ENCODE assay signal across 10 cellular contexts in genomic region chr2:216500572-216500971, GRCh38. TPM values are rescaled to one million over a fixed set of nuclear protein-coding genes. Genes with fewer than 3 reads are reported as not detected.
DNase-seq lines count a peak whose midpoint lies in the region; ATAC-seq, FAIRE-seq and TF ChIP-seq lines count a peak whose summit lies in the region.
"Had no signal": no experiment of that assay in that cellular context is flagged by ENCODE, and none has a peak within 500 bp of the region (broad histone marks: within the 10 kb centered on the region; RNA-seq: fewer than 3 reads in every experiment).

No MANE protein-coding gene starts in this region.

- H3K27me3 Mint-ChIP-seq in neural progenitor cell (ENCODE audit: insufficient read depth, low read depth): peaks cover 6% of the 10 kb centered on the region

- H3K18ac ChIP-seq in H1 (ENCODE audit: extremely low read depth, low read length): no peak overlapping the region

- no peak overlapping the region for H3K23ac ChIP-seq in H1 (ENCODE audit: insufficient read length)

- POLR2A ChIA-PET in PC-3 (lab: Charles Lee; ENCODE audit: unreplicated experiment): no interaction called here
- POLR2A ChIA-PET in H1 (lab: Charles Lee; ENCODE audit: partially characterized antibody): interaction anchor here (1.0 to 7.2 kb wide), 10 partner anchors 9 to 417 kb away, joined by 3 to 65 read pairs (median 4); partner anchors contain the start of gene MARCHF4

- H4K91ac ChIP-seq in H1 (replicated peaks; ENCODE audit: insufficient read length, low read length): no peak overlapping the region

- no peak for TF ChIP-seq CTCF in GM06990 (IDR thresholded peaks at IDR 0.05; ENCODE audit: insufficient read depth, low read length, poor library complexity, severe bottlenecking)
- no peak for TF ChIP-seq CTCF in PC-3 (conservative IDR thresholded peaks at IDR 0.05; ENCODE audit: low read depth, low read length)
- no peak for TF ChIP-seq CTCF in H1 (IDR thresholded peaks at IDR 0.05; ENCODE audit: control extremely low read depth in 1 of 3, insufficient read depth in 1 of 3, low read depth in 1 of 3, low read length in 3 of 3)
- no peak for TF ChIP-seq CTCF in neural progenitor cell (IDR thresholded peaks at IDR 0.05)

- FAIRE-seq in H1 (lab: Jason Lieb, UNC): no peak

- H3K4me2 ChIP-seq in PC-3 (ENCODE audit: low read length) (peak overlapping the region; percentile 97), H1 (ENCODE audit: insufficient read depth in 1 of 2, low read depth in 2 of 2, low read length in 2 of 2) (peak overlapping the region; percentile 75 to 100), neural progenitor cell (peak overlapping the region; percentile 93)

- H3K23me2 ChIP-seq in H1 (ENCODE audit: low read depth, low read length): peaks cover 10% of the 10 kb centered on the region

- DNase-seq in GM06990 (ENCODE audit: extremely low read depth, insufficient read length): no peak
- DNase-seq in PC-3: no peak
- DNase-seq in H1 (ENCODE audit: low read depth in 1 of 2, low spot score in 2 of 2): no peak
- DNase-seq in neural progenitor cell (ENCODE audit: low spot score): no peak
- no peak for DNase-seq in NCI-H2081 (lab: John Stamatoyannopoulos, UW)
- DNase-seq in stimulated activated CD4-positive, alpha-beta T cell treated with anti-CD3 and anti-CD28 coated beads, Interleukin-15, amount 100 ng/mL, for 24 hours: no peak
- DNase-seq: NCI-H146, WERI-Rb-1 had no signal

- H3K27me3 ChIP-seq in GM06990 (replicated peaks; ENCODE audit: control insufficient read depth, insufficient read depth, low read length) (no peaks in the 10 kb centered on the region), PC-3 (ENCODE audit: low read length) (no peaks in the 10 kb centered on the region), H1 (replicated peaks in 1 of 4; ENCODE audit: control insufficient read depth in 3 of 4, extremely low read depth in 1 of 4, insufficient read depth in 3 of 4, low read length in 3 of 4) (no peaks in the 10 kb centered on the region), neural progenitor cell (no peaks in the 10 kb centered on the region)

- H4K8ac ChIP-seq in H1 (ENCODE audit: extremely low read depth, insufficient read depth, low read length): no peak overlapping the region

- peak overlapping the region; percentile 97 for H3K4me3 Mint-ChIP-seq in neural progenitor cell

- intact Hi-C loops in PC-3 (cut with micrococcal nuclease): no loop called here

- no peaks in the 10 kb centered on the region for H3K9me3 Mint-ChIP-seq in neural progenitor cell

- no peak overlapping the region for H2BK12ac ChIP-seq in H1 (ENCODE audit: low read depth, low read length)

- H3K79me2 ChIP-seq in PC-3 (ENCODE audit: low read length) (peaks cover 52% of the 10 kb centered on the region), H1 (ENCODE audit: control insufficient read depth in 1 of 2, insufficient read depth in 2 of 2, low read length in 2 of 2) (peaks cover 16 to 47% of the 10 kb centered on the region in 2 experiments), neural progenitor cell (ENCODE audit: low read depth) (peaks cover 72% of the 10 kb centered on the region)

- H3K36me3 Mint-ChIP-seq in neural progenitor cell: peaks cover 49% of the 10 kb centered on the region

- H3K4me1 Mint-ChIP-seq in neural progenitor cell: peaks cover 39% of the 10 kb centered on the region

- no peak overlapping the region for H3K56ac ChIP-seq in H1 (replicated peaks; ENCODE audit: insufficient read length, low read depth, low read length)

- H3F3A ChIP-seq in PC-3 (ENCODE audit: low read length, unreplicated experiment) (no peaks in the 10 kb centered on the region), neural progenitor cell (ENCODE audit: low read depth) (peaks cover 62% of the 10 kb centered on the region)

- H3K27ac ChIP-seq in PC-3 (ENCODE audit: low read length): no peak overlapping the region
- no peak overlapping the region for H3K27ac ChIP-seq in H1 (ENCODE audit: low read depth, low read length)
- peak overlapping the region; percentile 45 for H3K27ac ChIP-seq in neural progenitor cell

- H3K9me2 ChIP-seq in PC-3 (replicated peaks; ENCODE audit: low read length): no peaks in the 10 kb centered on the region

- H3K9ac ChIP-seq in PC-3 (ENCODE audit: low read length): peak overlapping the region; percentile 99
- peak overlapping the region in 2 of 4 experiments; percentile 54 to 99; a peak in 2 of 7 replicates for H3K9ac ChIP-seq in H1 (replicated peaks in 1 of 4; ENCODE audit: extremely low read depth in 1 of 4, low read depth in 3 of 4, low read length in 3 of 4)
- H3K9ac ChIP-seq in neural progenitor cell: peak overlapping the region; percentile 99

- no peak overlapping the region for H4K5ac ChIP-seq in H1 (ENCODE audit: insufficient read length, low read depth, low read length)

- TF ChIP-seq RAD21 in H1 (IDR thresholded peaks at IDR 0.05 in 1 of 2, conservative IDR thresholded peaks at IDR 0.05 in 1 of 2; ENCODE audit: low read depth in 2 of 2, low read length in 2 of 2): no peak

- no peak overlapping the region for H2AK5ac ChIP-seq in H1 (ENCODE audit: low read depth, low read length)

- H3K27ac Mint-ChIP-seq in neural progenitor cell: no peak overlapping the region

- H3K9me3 ChIP-seq in PC-3 (ENCODE audit: low read length) (no peaks in the 10 kb centered on the region), H1 (ENCODE audit: insufficient read depth in 2 of 2, low read depth in 1 of 2, low read length in 1 of 2) (no peaks in the 10 kb centered on the region), neural progenitor cell (ENCODE audit: low read depth) (no peaks in the 10 kb centered on the region)

- CTCF ChIA-PET in PC-3 (lab: Charles Lee) (no interaction called here), H1 (lab: Charles Lee; ENCODE audit: partially characterized antibody) (interaction anchor here (0.7 kb wide), 1 partner anchor 16 kb away, joined by 3 read pairs; no protein-coding TSS in a partner anchor)

- no peak for TF ChIP-seq POLR2A in H1 (IDR thresholded peaks at IDR 0.05; ENCODE audit: control extremely low read depth in 1 of 2, low read depth in 2 of 2, low read length in 2 of 2)

- H3K4me3 ChIP-seq in GM06990 (replicated peaks; ENCODE audit: low read depth, low read length): peak overlapping the region; percentile 68
- peak overlapping the region; percentile 83 for H3K4me3 ChIP-seq in PC-3 (ENCODE audit: low read length)
- peak overlapping the region; percentile 86 to 97 (median 92); a peak in 6 of 8 replicates for H3K4me3 ChIP-seq in H1 (ENCODE audit: extremely low read depth in 1 of 4, insufficient read depth in 2 of 4, low read depth in 3 of 4, low read length in 4 of 4)
- peak overlapping the region; percentile 87 for H3K4me3 ChIP-seq in neural progenitor cell

- no peak overlapping the region for H3K14ac ChIP-seq in H1 (ENCODE audit: insufficient read length)

- H2BK5ac ChIP-seq in H1 (ENCODE audit: low read depth, low read length): no peak overlapping the region

- no peak overlapping the region for H3K4ac ChIP-seq in H1 (replicated peaks; ENCODE audit: insufficient read length, low read depth, low read length)

- H2BK120ac ChIP-seq in H1 (replicated peaks; ENCODE audit: low read depth, low read length): no peak overlapping the region

- 0 out of 2 replicates have a peak, but pooled peaks cover 5% of the 10 kb centered on the region for H3K79me1 ChIP-seq in H1 (ENCODE audit: low read depth, low read length)

- BruUV-seq in PC-3 (replicated peaks; lab: Mats Ljungman, UMichigan): no TSS peak

- H3K36me3 ChIP-seq in GM06990 (ENCODE audit: control insufficient read depth, insufficient read depth, low read length) (peaks cover 17% of the 10 kb centered on the region), PC-3 (ENCODE audit: low read depth, low read length) (peaks cover 56% of the 10 kb centered on the region), H1 (ENCODE audit: control insufficient read depth in 2 of 4, insufficient read depth in 4 of 4, low read length in 3 of 4) (peaks cover 32 to 64% (median 54%) of the 10 kb centered on the region in 4 experiments), neural progenitor cell (peaks cover 36% of the 10 kb centered on the region)

- H3K4me1 ChIP-seq in PC-3 (ENCODE audit: insufficient read depth, low read length): peaks cover 33% of the 10 kb centered on the region
- peaks cover 2 to 12% (median 4%) of the 10 kb centered on the region in 4 experiments; a peak in 6 of 7 replicates for H3K4me1 ChIP-seq in H1 (replicated peaks in 1 of 4; ENCODE audit: control insufficient read depth in 3 of 4, insufficient read depth in 4 of 4, low read length in 3 of 4)
- peaks cover 28% of the 10 kb centered on the region for H3K4me1 ChIP-seq in neural progenitor cell

- TF ChIP-seq EP300 in H1 (IDR thresholded peaks at IDR 0.05; ENCODE audit: borderline replicate concordance in 1 of 2, low read depth in 2 of 2, low read length in 2 of 2): no peak

- H2AFZ ChIP-seq in PC-3 (ENCODE audit: low read length) (no peak overlapping the region), H1 (ENCODE audit: low read length) (no peak overlapping the region), neural progenitor cell (replicated peaks) (no peak overlapping the region)

- 96% methylated on average over 2 of the region's 2 CpGs; no CpG with 5 or more reads in 1 of the 2 experiments for WGBS in H1 (ENCODE audit: extremely low coverage in 1 of 2, insufficient coverage in 1 of 2, insufficient read length in 1 of 2, insufficient replicate concordance in 2 of 2, low coverage in 1 of 2, low lambda C conversion rate in 2 of 2, missing lambda C conversion rate in 1 of 2), 2 experiments

- no peak for ATAC-seq in PC-3
- no peak for ATAC-seq in HG02759 (IDR thresholded peaks at IDR 0.05; ENCODE audit: unreplicated experiment)
- ATAC-seq in HG03565 (IDR thresholded peaks at IDR 0.05; ENCODE audit: unreplicated experiment): no peak

- H2BK20ac ChIP-seq in H1 (ENCODE audit: low read length): no peak overlapping the region

- H4K20me1 ChIP-seq in PC-3 (ENCODE audit: low read length): peaks cover 55% of the 10 kb centered on the region
- peaks cover 5 to 18% of the 10 kb centered on the region in 2 experiments for H4K20me1 ChIP-seq in H1 (replicated peaks in 1 of 2; ENCODE audit: control insufficient read depth in 1 of 2, insufficient read depth in 2 of 2, low read length in 2 of 2)
- peaks cover 68% of the 10 kb centered on the region for H4K20me1 ChIP-seq in neural progenitor cell (ENCODE audit: low read depth)

- no peak overlapping the region for H2BK15ac ChIP-seq in H1 (ENCODE audit: low read length)

TF ChIP-seq in H1, 55 proteins besides CTCF, POLR2A, EP300 and RAD21 (continues in another document):
- no peak for TF ChIP-seq EGR1 (IDR thresholded peaks at IDR 0.05; ENCODE audit: borderline replicate concordance, low read depth, low read length)

RNA-seq across cellular contexts. Expression of gene RPL37A, which starts 1.9 kb away (rescaled TPM):
- total RNA-seq in PC-3 (2014; rRNA removed) (1,848 and 2,472 TPM in 2 replicates), neural progenitor cell (ENCODE audit: low replicate concordance) (1,730 and 1,918 TPM in 2 replicates)
- 3,180 and 3,341 TPM in 2 replicates for total RNA-seq in H1 (2021; fragmentation: NEBNext Ultra II Directional; extraction: Animal tissue kit (Norgen Biotek cat#: 25700))
- 1,723 and 1,737 TPM in 2 replicates for polyA plus RNA-seq in H1 (2011; rRNA removed)
- polyA plus RNA-seq in H1 (2011; cell fraction: cytosol; rRNA removed): 2,977 TPM
- polyA plus RNA-seq in H1 (2011; cell fraction: nucleus; rRNA removed): 4,552 TPM
- polyA plus RNA-seq in H1 (2012, experiment 1 of 2): 3,740 to 6,593 TPM (median 5,844 TPM) in 4 replicates
- polyA plus RNA-seq in H1 (2012, experiment 2 of 2): 4,216 TPM
- 12,293 TPM for polyA plus RNA-seq in H1 (2013, experiment 1 of 2)
- 12,251 TPM for polyA plus RNA-seq in H1 (2013, experiment 2 of 2)
- 601 and 656 TPM in 2 replicates for polyA minus RNA-seq in H1 (2011; rRNA and poly(A)+ RNA removed)
- 1,160 TPM for polyA minus RNA-seq in H1 (2011; cell fraction: cytosol; rRNA and poly(A)+ RNA removed)
- polyA minus RNA-seq in H1 (2011; cell fraction: nucleus; rRNA and poly(A)+ RNA removed): 777 TPM
